ENCODE assay signal across 35 cellular contexts in genomic region chr9:89167788-89168187, GRCh38. TPM values are rescaled to one million over a fixed set of nuclear protein-coding genes. Genes with fewer than 3 reads are reported as not detected.
"Had no signal": no experiment of that assay in that cellular context is flagged by ENCODE, and none has a peak within 500 bp of the region (broad histone marks: within the 10 kb centered on the region; RNA-seq: fewer than 3 reads in every experiment).

No MANE protein-coding gene starts in this region.

- H3K9me3 ChIP-seq: adrenal gland, ascending aorta, body of pancreas, breast epithelium had no signal

- ATAC-seq: activated naive CD4-positive, alpha-beta T cell treated with anti-CD3 and anti-CD28 coated beads, Interleukin-2, amount 50 U/mL, for 72 hours; activated naive CD8-positive, alpha-beta T cell treated with anti-CD3 and anti-CD28 coated beads, Interleukin-2, amount 50 U/mL, for 24 hours; activated T-cell treated with anti-CD3 and anti-CD28 coated beads, Interleukin-2, amount 50 U/mL, for 4 hours; activated T-cell treated with anti-CD3 and anti-CD28 coated beads, Interleukin-2, amount 50 U/mL, for 72 hours; activated T-helper 17 cell treated with anti-CD3 and anti-CD28 coated beads, Interleukin-2, amount 50 U/mL, for 72 hours; body of pancreas had no signal

- DNase-seq: activated effector memory CD4-positive, alpha-beta T cell treated with anti-CD3 and anti-CD28 coated beads, Interleukin-2, amount 50 U/mL, for 16 hours; activated effector memory CD4-positive, alpha-beta T cell treated with Interleukin-2 at 50 U/mL for 16 hours; activated gamma-delta T cell; activated gamma-delta T cell treated with Interleukin-2 at 50 U/mL for 16 hours; activated naive CD4-positive, alpha-beta T cell; activated naive CD4-positive, alpha-beta T cell treated with anti-CD3 and anti-CD28 coated beads for 36 hours; activated naive CD4-positive, alpha-beta T cell treated with anti-CD3 and anti-CD28 coated beads, Interleukin-2, amount 10 ng/mL, durations not matched to agents 7 days and 5 days; activated naive CD4-positive, alpha-beta T cell treated with anti-CD3 and anti-CD28 coated beads, Interleukin-2, amount 50 U/mL, for 16 hours; activated naive CD4-positive, alpha-beta T cell treated with Interleukin-2 at 50 U/mL for 16 hours; activated naive CD8-positive, alpha-beta T cell treated with anti-CD3 and anti-CD28 coated beads for 36 hours; activated naive CD8-positive, alpha-beta T cell treated with anti-CD3 and anti-CD28 coated beads, Interleukin-2, amount 10 ng/mL, durations not matched to agents 7 days and 5 days; activated naive CD8-positive, alpha-beta T cell treated with anti-CD3 and anti-CD28 coated beads, Interleukin-2, amount 50 U/mL, for 24 hours; activated T-cell treated with anti-CD3 and anti-CD28 coated beads for 4 hours; activated T-cell treated with anti-CD3 and anti-CD28 coated beads, Interleukin-2, amount 50 U/mL, for 1 hour; activated T-cell treated with anti-CD3 and anti-CD28 coated beads, Interleukin-2, amount 50 U/mL, for 24 hours; activated T-cell treated with anti-CD3 and anti-CD28 coated beads, Interleukin-2, amount 50 U/mL, for 4 hours; activated T-cell treated with anti-CD3 and anti-CD28 coated beads, Interleukin-2, amount 50 U/mL, for 48 hours; activated T-cell treated with anti-CD3 and anti-CD28 coated beads, Interleukin-2, amount 50 U/mL, for 72 hours; adrenal gland; amniotic stem cell; amygdala; anterior cingulate cortex; aorta; body of pancreas; brain microvascular endothelial cell; caudate nucleus; central memory CD4-positive, alpha-beta T cell; cerebellar nuclear complex had no signal

- H3K36me3 ChIP-seq: adrenal gland, ascending aorta, breast epithelium, cardiac muscle cell had no signal

- H3K27ac ChIP-seq: ascending aorta, body of pancreas, brain microvascular endothelial cell, breast epithelium, cardiac muscle cell had no signal

- H3K4me3 ChIP-seq: adrenal gland, ascending aorta, body of pancreas, breast epithelium, cardiac muscle cell had no signal

- H3K4me1 ChIP-seq: ascending aorta, body of pancreas, breast epithelium had no signal

- H3K27me3 ChIP-seq: adrenal gland, ascending aorta, body of pancreas, brain microvascular endothelial cell, breast epithelium had no signal

RNA-seq across cellular contexts. Expression of gene SHC3, which starts 10.8 kb away (rescaled TPM):
- total RNA-seq: activated naive CD4-positive, alpha-beta T cell treated with anti-CD3 and anti-CD28 coated beads for 36 hours; activated naive CD8-positive, alpha-beta T cell treated with anti-CD3 and anti-CD28 coated beads for 36 hours; activated naive CD8-positive, alpha-beta T cell treated with anti-CD3 and anti-CD28 coated beads, Interleukin-2, amount 10 ng/mL, durations not matched to agents 7 days and 5 days; activated T-cell treated with anti-CD3 and anti-CD28 coated beads, Interleukin-2, amount 50 U/mL, for 72 hours; activated T-helper 1 cell treated with anti-CD3 and anti-CD28 coated beads, Interleukin-12 subunit alpha, Interleukin-12 subunit beta, Interleukin-2, Interleukin-4 antibody, amounts not matched to agents 30 ng/mL and 10 ng/mL and 1 ng/mL, durations not matched to agents 14 hours and 24 hours and 36 hours; activated T-helper 17 cell treated with anti-CD3 and anti-CD28 coated beads, Interleukin-2, amount 50 U/mL, for 72 hours; activated T-helper 2 cell treated with anti-CD3 and anti-CD28 coated beads, Interferon-gamma antibody, Interleukin-2, Interleukin-4, amounts not matched to agents 10 μg/mL and 5 μg/mL and 100 μg/mL, durations not matched to agents 14 hours and 24 hours and 36 hours had no signal
